ENCODE assay signal across 14 cellular contexts in genomic region chr19:45471866-45472556, GRCh38. TPM values are rescaled to one million over a fixed set of nuclear protein-coding genes. Genes with fewer than 3 reads are reported as not detected.
A peak's percentile ranks its signal among the peaks of the same experiment; 100 is the strongest.
DNase-seq lines count a peak whose midpoint lies in the region; ATAC-seq, FAIRE-seq and TF ChIP-seq lines count a peak whose summit lies in the region.
"Had no signal": no experiment of that assay in that cellular context is flagged by ENCODE, and none has a peak within 500 bp of the region (broad histone marks: within the 10 kb centered on the region; RNA-seq: fewer than 3 reads in every experiment).

No MANE protein-coding gene starts in this region.

- peak overlapping the region; percentile 90 to 96 for H3K27ac Mint-ChIP-seq in activated naive CD4-positive, alpha-beta T cell treated with anti-CD3 and anti-CD28 coated beads, Interleukin-2, amount 50 U/mL, for 72 hours
- H3K27ac Mint-ChIP-seq in astrocyte (ENCODE audit: unreplicated experiment), result peak overlapping the region; percentile 8
- H3K27ac Mint-ChIP-seq: activated T-helper 2 cell treated with anti-CD3 and anti-CD28 coated beads, Interferon-gamma antibody, Interleukin-2, Interleukin-4, amounts not matched to agents 10 μg/mL and 5 μg/mL and 100 μg/mL, durations not matched to agents 14 hours and 24 hours and 36 hours had no signal

- peaks cover 10% of the 10 kb centered on the region for H3K4me1 Mint-ChIP-seq in astrocyte (ENCODE audit: low read depth, unreplicated experiment)

- peak overlapping the region; percentile 97 for H3K4me2 ChIP-seq in astrocyte (ENCODE audit: low read length)

- H3K27me3 ChIP-seq in astrocyte (ENCODE audit: insufficient read depth, low read length) (no peaks in the 10 kb centered on the region), skeletal muscle tissue (ENCODE audit: control insufficient read depth in 3 of 3, insufficient read depth in 3 of 3, low read length in 3 of 3) (peaks cover 0 to 3% (median 0%) of the 10 kb centered on the region in 3 donors), esophagus squamous epithelium (no peaks in the 10 kb centered on the region)
- H3K27me3 ChIP-seq: colonic mucosa had no signal

- H3K27me3 Mint-ChIP-seq in astrocyte (ENCODE audit: low read depth, unreplicated experiment), result peaks cover 3% of the 10 kb centered on the region

- no peak overlapping the region for H2AFZ ChIP-seq in astrocyte (ENCODE audit: low read depth, low read length)

- no peak for FAIRE-seq in astrocyte (lab: Jason Lieb, UNC)

- no peak overlapping the region for H3K27ac ChIP-seq in astrocyte (ENCODE audit: low read depth, low read length)
- H3K27ac ChIP-seq in skeletal muscle tissue (ENCODE audit: low read depth, low read length), result no peak overlapping the region
- H3K27ac ChIP-seq in esophagus squamous epithelium, result no peak overlapping the region
- H3K27ac ChIP-seq: colonic mucosa, SK-N-MC, transverse colon had no signal

- H3K36me3 Mint-ChIP-seq in activated naive CD4-positive, alpha-beta T cell treated with anti-CD3 and anti-CD28 coated beads, Interleukin-2, amount 50 U/mL, for 72 hours, result peaks cover 0 to 9% of the 10 kb centered on the region in 2 donors
- H3K36me3 Mint-ChIP-seq in astrocyte (ENCODE audit: low read depth, unreplicated experiment), result peaks cover 3% of the 10 kb centered on the region

- H4K20me1 ChIP-seq in astrocyte (ENCODE audit: insufficient read depth, low read length), result peaks cover 26% of the 10 kb centered on the region

- no peak for TF ChIP-seq POLR2A in esophagus squamous epithelium (IDR thresholded peaks at IDR 0.05)

- H3K79me2 ChIP-seq in astrocyte (ENCODE audit: insufficient read depth, low read length), result no peaks in the 10 kb centered on the region

- no peaks in the 10 kb centered on the region for H3K36me3 ChIP-seq in astrocyte (ENCODE audit: insufficient read depth, low read length)
- H3K36me3 ChIP-seq in skeletal muscle tissue (ENCODE audit: control insufficient read depth in 3 of 3, insufficient read depth in 3 of 3, low read length in 3 of 3), result peaks cover 0 to 3% (median 0%) of the 10 kb centered on the region in 3 donors
- H3K36me3 ChIP-seq in esophagus squamous epithelium, result no peaks in the 10 kb centered on the region
- H3K36me3 ChIP-seq: colonic mucosa, transverse colon had no signal

- intact Hi-C loops in esophagus squamous epithelium (cut with DNase I), result no loop called here

- H3K9ac ChIP-seq in astrocyte (ENCODE audit: low read length) (peak overlapping the region; percentile 54), skeletal muscle tissue (ENCODE audit: low read depth in 1 of 3, low read length in 3 of 3) (peak overlapping the region in 2 of 3 donors; percentile 20 to 25)

- H3K4me1 ChIP-seq in astrocyte (ENCODE audit: insufficient read depth, low read length) (peaks cover 29% of the 10 kb centered on the region), skeletal muscle tissue (ENCODE audit: control insufficient read depth in 3 of 3, insufficient read depth in 3 of 3, low read length in 3 of 3) (peaks cover 26 to 38% (median 30%) of the 10 kb centered on the region in 3 donors), esophagus squamous epithelium (peaks cover 21 to 38% (median 23%) of the 10 kb centered on the region in 3 donors)

- H3K9me3 ChIP-seq in astrocyte (ENCODE audit: insufficient read depth, low read depth, low read length), result no peaks in the 10 kb centered on the region
- no peaks in the 10 kb centered on the region for H3K9me3 ChIP-seq in skeletal muscle tissue (ENCODE audit: control insufficient read depth in 3 of 3, low read length in 3 of 3)
- H3K9me3 ChIP-seq in esophagus squamous epithelium, result no peaks in the 10 kb centered on the region
- H3K9me3 ChIP-seq: colonic mucosa, transverse colon had no signal

- H3K4me3 ChIP-seq in astrocyte (ENCODE audit: insufficient read depth, low read depth, low read length) (peak overlapping the region; percentile 24), iPS-11a (ENCODE audit: low read depth, low read length) (peak overlapping the region; percentile 20), skeletal muscle tissue (ENCODE audit: low read length in 3 of 3) (peak overlapping the region in 1 of 3 donors; percentile 1), esophagus squamous epithelium (no peak overlapping the region)
- H3K4me3 ChIP-seq: colonic mucosa, SK-N-MC, transverse colon had no signal

- 63 to 65% methylated on average over 7 of the region's 8 CpGs for WGBS in esophagus squamous epithelium, 2 donors

- TF ChIP-seq CTCF in astrocyte (IDR thresholded peaks at IDR 0.05; ENCODE audit: insufficient read depth, low read depth, low read length), result no peak
- TF ChIP-seq CTCF in esophagus squamous epithelium (IDR thresholded peaks at IDR 0.05), result no peak

- no peak for ATAC-seq in activated naive CD4-positive, alpha-beta T cell treated with anti-CD3 and anti-CD28 coated beads, Interleukin-2, amount 50 U/mL, for 72 hours
- ATAC-seq in left lobe of liver, result no peak

- H3K4me3 Mint-ChIP-seq in astrocyte (ENCODE audit: unreplicated experiment), result no peak overlapping the region

- DNase-seq in activated naive CD4-positive, alpha-beta T cell treated with anti-CD3 and anti-CD28 coated beads, Interleukin-2, amount 50 U/mL, for 72 hours (ENCODE audit: low spot score in 2 of 2), result no peak
- DNase-seq in activated naive CD4-positive, alpha-beta T cell treated with Interleukin-2 at 50 U/mL for 16 hours, result no peak
- DNase-seq in astrocyte (ENCODE audit: low read depth), result no peak
- no peak for DNase-seq in esophagus squamous epithelium (lab: John Stamatoyannopoulos, UW)
- no peak for DNase-seq in left lobe of liver (ENCODE audit: low spot score)
- DNase-seq in NCI-H526 treated with DMSO at 0.1 percent for 48 hours (lab: John Stamatoyannopoulos, UW), result no peak
- DNase-seq: ACHN, colonic mucosa, NCI-H2081 treated with DMSO at 0.1 percent for 48 hours, transverse colon had no signal

- H3K9me3 Mint-ChIP-seq in activated naive CD4-positive, alpha-beta T cell treated with anti-CD3 and anti-CD28 coated beads, Interleukin-2, amount 50 U/mL, for 72 hours, result no peaks in the 10 kb centered on the region
- no peaks in the 10 kb centered on the region for H3K9me3 Mint-ChIP-seq in astrocyte (ENCODE audit: unreplicated experiment)
- H3K9me3 Mint-ChIP-seq: activated T-helper 2 cell treated with anti-CD3 and anti-CD28 coated beads, Interferon-gamma antibody, Interleukin-2, Interleukin-4, amounts not matched to agents 10 μg/mL and 5 μg/mL and 100 μg/mL, durations not matched to agents 14 hours and 24 hours and 36 hours had no signal

RNA-seq across cellular contexts. Expression of gene FOSB, which starts 4.2 kb away (rescaled TPM):
- total RNA-seq in activated naive CD4-positive, alpha-beta T cell treated with anti-CD3 and anti-CD28 coated beads, Interleukin-2, amount 50 U/mL, for 72 hours, result 10 to 100 TPM; 19.9 to 37.6 TPM
- total RNA-seq in astrocyte (8.2 and 13.3 TPM in 2 replicates), skeletal muscle tissue (42.8 TPM), esophagus squamous epithelium (1 to 10 TPM; 1.7 to 4.6 (median 2.5) TPM), left lobe of liver (0.35 TPM)

RNA-seq across cellular contexts. Expression of gene RTN2, which starts 24.8 kb away (rescaled TPM):
- 1 to 10 TPM; 3.2 to 5.1 TPM for total RNA-seq in activated naive CD4-positive, alpha-beta T cell treated with anti-CD3 and anti-CD28 coated beads, Interleukin-2, amount 50 U/mL, for 72 hours
- total RNA-seq in astrocyte (29.1 and 35.3 TPM in 2 replicates), skeletal muscle tissue (45.4 TPM), esophagus squamous epithelium (1 to 10 TPM; 1.9 to 7.2 (median 4.2) TPM), left lobe of liver (3.0 TPM)

RNA-seq across cellular contexts. Expression of gene PPM1N, which starts 26.2 kb away (rescaled TPM):
- 1 to 10 TPM; 1.5 to 7.4 TPM for total RNA-seq in activated naive CD4-positive, alpha-beta T cell treated with anti-CD3 and anti-CD28 coated beads, Interleukin-2, amount 50 U/mL, for 72 hours
- 0.67 and 1.3 TPM in 2 replicates for total RNA-seq in astrocyte
- 0.52 TPM for total RNA-seq in skeletal muscle tissue
- total RNA-seq in esophagus squamous epithelium, result 1 to 10 TPM; 1.8 to 6.7 (median 4.0) TPM
- total RNA-seq in left lobe of liver, result 0.86 TPM

RNA-seq across cellular contexts. Expression of gene VASP, which starts 35.3 kb away (rescaled TPM):
- 100 to 1,000 TPM in 1 of 2 donors, 10 to 100 TPM in 1; 76.8 to 156 TPM for total RNA-seq in activated naive CD4-positive, alpha-beta T cell treated with anti-CD3 and anti-CD28 coated beads, Interleukin-2, amount 50 U/mL, for 72 hours
- 205 and 222 TPM in 2 replicates for total RNA-seq in astrocyte
- 32.4 TPM for total RNA-seq in skeletal muscle tissue
- 10 to 100 TPM; 39.2 to 82.9 (median 52.7) TPM for total RNA-seq in esophagus squamous epithelium
- total RNA-seq in left lobe of liver, result 21.7 TPM

RNA-seq across cellular contexts. Expression of gene ERCC1, which starts 48.3 kb away (rescaled TPM):
- total RNA-seq in activated naive CD4-positive, alpha-beta T cell treated with anti-CD3 and anti-CD28 coated beads, Interleukin-2, amount 50 U/mL, for 72 hours, result 10 to 100 TPM in 1 of 2 donors, 1 to 10 TPM in 1; 9.7 to 60.7 TPM
- total RNA-seq in astrocyte (67.5 and 70.4 TPM in 2 replicates), skeletal muscle tissue (56.9 TPM), esophagus squamous epithelium (10 to 100 TPM; 27.7 to 80.9 (median 48.5) TPM), left lobe of liver (25.8 TPM)

Comparison
In these comparisons a context has a peak if more than half of its experiments do, and no peak if none do; other contexts are left out.
1. H3K4me3 ChIP-seq: peak in astrocyte (single experiment) and iPS-11a (single experiment); none in esophagus squamous epithelium (0 of 4).